ENCODE assay signal across 2 cellular contexts in the genomic region with DNA sequence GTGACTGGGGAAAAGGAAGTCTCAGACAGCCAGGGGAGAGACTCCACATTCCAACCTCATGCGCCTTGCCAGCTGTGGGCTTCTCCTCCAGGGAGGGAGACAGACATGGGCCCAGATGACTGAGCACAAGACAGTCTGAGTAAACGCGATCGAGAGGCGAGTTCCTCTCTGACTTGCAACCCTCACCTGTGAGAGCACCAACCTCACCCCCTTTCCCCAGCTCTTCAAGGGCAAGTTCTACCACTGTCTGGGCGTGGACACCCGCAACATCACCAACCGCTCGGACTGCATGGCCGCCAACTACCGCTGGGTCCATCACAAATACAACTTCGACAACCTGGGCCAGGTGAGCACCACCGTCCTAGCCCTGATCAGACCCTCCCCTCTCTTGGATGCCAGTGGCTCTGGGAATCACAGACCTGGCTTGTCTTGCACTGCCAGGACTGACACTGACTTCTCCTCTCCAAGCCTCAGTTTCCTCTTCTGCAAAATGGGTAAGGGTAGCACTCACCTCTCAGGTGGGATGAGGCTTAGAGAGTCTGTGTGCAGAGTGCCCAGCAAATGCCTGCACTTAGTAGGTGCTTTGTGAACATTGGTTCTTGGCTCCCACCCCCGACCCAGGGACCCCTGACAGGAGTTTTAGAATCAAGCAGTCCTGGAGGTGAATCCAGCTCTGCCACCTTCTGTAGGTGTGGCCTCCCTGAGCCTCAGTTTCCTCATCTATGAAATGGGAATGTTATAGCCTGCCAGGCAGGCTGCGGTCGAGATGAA.
TF ChIP-seq lines count a peak whose summit lies in the region.

No MANE protein-coding gene starts in this region.

TF ChIP-seq in IMR-90, 13 proteins besides CTCF, POLR2A, EP300 and RAD21:
- TF ChIP-seq, protein P1, sequence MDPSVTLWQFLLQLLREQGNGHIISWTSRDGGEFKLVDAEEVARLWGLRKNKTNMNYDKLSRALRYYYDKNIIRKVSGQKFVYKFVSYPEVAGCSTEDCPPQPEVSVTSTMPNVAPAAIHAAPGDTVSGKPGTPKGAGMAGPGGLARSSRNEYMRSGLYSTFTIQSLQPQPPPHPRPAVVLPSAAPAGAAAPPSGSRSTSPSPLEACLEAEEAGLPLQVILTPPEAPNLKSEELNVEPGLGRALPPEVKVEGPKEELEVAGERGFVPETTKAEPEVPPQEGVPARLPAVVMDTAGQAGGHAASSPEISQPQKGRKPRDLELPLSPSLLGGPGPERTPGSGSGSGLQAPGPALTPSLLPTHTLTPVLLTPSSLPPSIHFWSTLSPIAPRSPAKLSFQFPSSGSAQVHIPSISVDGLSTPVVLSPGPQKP (IDR thresholded peaks at IDR 0.05; ENCODE audit: borderline replicate concordance, low read depth, low read length), result no peak
- no peak for TF ChIP-seq MAFK (IDR thresholded peaks at IDR 0.05; ENCODE audit: low read depth, low read length)
- no peak for TF ChIP-seq NFE2L2 (IDR thresholded peaks at IDR 0.05; ENCODE audit: low read depth, low read length)
- TF ChIP-seq BHLHE40 (IDR thresholded peaks at IDR 0.05; ENCODE audit: low read depth, low read length), result no peak
- TF ChIP-seq CEBPB (IDR thresholded peaks at IDR 0.05; ENCODE audit: low read depth, low read length), result no peak
- no peak for TF ChIP-seq MXI1 (IDR thresholded peaks at IDR 0.05; ENCODE audit: borderline replicate concordance, low read depth, low read length)
- TF ChIP-seq FOS (IDR thresholded peaks at IDR 0.05; ENCODE audit: low read depth, low read length), result no peak
- TF ChIP-seq CHD1 (IDR thresholded peaks at IDR 0.05; ENCODE audit: low read depth, low read length), result no peak
- TF ChIP-seq SMC3 (IDR thresholded peaks at IDR 0.05; ENCODE audit: low read depth, low read length), result no peak
- TF ChIP-seq MAZ (IDR thresholded peaks at IDR 0.05; ENCODE audit: borderline replicate concordance, low read depth, low read length), result no peak
- TF ChIP-seq, protein P2, sequence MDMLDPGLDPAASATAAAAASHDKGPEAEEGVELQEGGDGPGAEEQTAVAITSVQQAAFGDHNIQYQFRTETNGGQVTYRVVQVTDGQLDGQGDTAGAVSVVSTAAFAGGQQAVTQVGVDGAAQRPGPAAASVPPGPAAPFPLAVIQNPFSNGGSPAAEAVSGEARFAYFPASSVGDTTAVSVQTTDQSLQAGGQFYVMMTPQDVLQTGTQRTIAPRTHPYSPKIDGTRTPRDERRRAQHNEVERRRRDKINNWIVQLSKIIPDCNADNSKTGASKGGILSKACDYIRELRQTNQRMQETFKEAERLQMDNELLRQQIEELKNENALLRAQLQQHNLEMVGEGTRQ (IDR thresholded peaks at IDR 0.05; ENCODE audit: low read depth, low read length), result no peak
- TF ChIP-seq RFX5 (IDR thresholded peaks at IDR 0.05; ENCODE audit: low read depth, low read length), result no peak
- no peak for TF ChIP-seq RCOR1 (IDR thresholded peaks at IDR 0.05; ENCODE audit: insufficient replicate concordance, low read length)

TF ChIP-seq in H1, 55 proteins besides CTCF, POLR2A, EP300 and RAD21:
- TF ChIP-seq GTF2F1 (IDR thresholded peaks at IDR 0.05; ENCODE audit: borderline replicate concordance, low read depth, low read length) (no peak), HDAC6 (IDR thresholded peaks at IDR 0.05; ENCODE audit: low read depth, low read length) (no peak), SIX5 (IDR thresholded peaks at IDR 0.05; ENCODE audit: low read depth, low read length) (no peak), TAF1 (IDR thresholded peaks at IDR 0.05; ENCODE audit: low read depth, low read length) (no peak), TAF7 (optimal IDR thresholded peaks at IDR 0.05; ENCODE audit: borderline replicate concordance, low read depth, low read length) (no peak), CHD2 (IDR thresholded peaks at IDR 0.05; ENCODE audit: low read length) (no peak), SIRT6 (IDR thresholded peaks at IDR 0.05; ENCODE audit: low read length) (no peak), TEAD4 (IDR thresholded peaks at IDR 0.05; ENCODE audit: low read depth, low read length) (no peak), GABPA (IDR thresholded peaks at IDR 0.05; ENCODE audit: borderline replicate concordance, insufficient read depth, low read length) (no peak), RBBP5 (IDR thresholded peaks at IDR 0.05; ENCODE audit: borderline replicate concordance, low read depth, low read length) (no peak), JUN (IDR thresholded peaks at IDR 0.05; ENCODE audit: low read depth, low read length) (no peak), KDM1A (IDR thresholded peaks at IDR 0.05; ENCODE audit: borderline replicate concordance, low read length) (no peak), POU5F1 (IDR thresholded peaks at IDR 0.05; ENCODE audit: low read depth, low read length) (no peak), TBP (IDR thresholded peaks at IDR 0.05; ENCODE audit: low read depth, low read length) (no peak), CBX8 (IDR thresholded peaks at IDR 0.05; ENCODE audit: borderline replicate concordance, low read depth, low read length) (no peak), SP1 (IDR thresholded peaks at IDR 0.05; ENCODE audit: low read depth, low read length) (no peak), JUND (IDR thresholded peaks at IDR 0.05; ENCODE audit: low read length) (no peak)
- TF ChIP-seq, protein P3, sequence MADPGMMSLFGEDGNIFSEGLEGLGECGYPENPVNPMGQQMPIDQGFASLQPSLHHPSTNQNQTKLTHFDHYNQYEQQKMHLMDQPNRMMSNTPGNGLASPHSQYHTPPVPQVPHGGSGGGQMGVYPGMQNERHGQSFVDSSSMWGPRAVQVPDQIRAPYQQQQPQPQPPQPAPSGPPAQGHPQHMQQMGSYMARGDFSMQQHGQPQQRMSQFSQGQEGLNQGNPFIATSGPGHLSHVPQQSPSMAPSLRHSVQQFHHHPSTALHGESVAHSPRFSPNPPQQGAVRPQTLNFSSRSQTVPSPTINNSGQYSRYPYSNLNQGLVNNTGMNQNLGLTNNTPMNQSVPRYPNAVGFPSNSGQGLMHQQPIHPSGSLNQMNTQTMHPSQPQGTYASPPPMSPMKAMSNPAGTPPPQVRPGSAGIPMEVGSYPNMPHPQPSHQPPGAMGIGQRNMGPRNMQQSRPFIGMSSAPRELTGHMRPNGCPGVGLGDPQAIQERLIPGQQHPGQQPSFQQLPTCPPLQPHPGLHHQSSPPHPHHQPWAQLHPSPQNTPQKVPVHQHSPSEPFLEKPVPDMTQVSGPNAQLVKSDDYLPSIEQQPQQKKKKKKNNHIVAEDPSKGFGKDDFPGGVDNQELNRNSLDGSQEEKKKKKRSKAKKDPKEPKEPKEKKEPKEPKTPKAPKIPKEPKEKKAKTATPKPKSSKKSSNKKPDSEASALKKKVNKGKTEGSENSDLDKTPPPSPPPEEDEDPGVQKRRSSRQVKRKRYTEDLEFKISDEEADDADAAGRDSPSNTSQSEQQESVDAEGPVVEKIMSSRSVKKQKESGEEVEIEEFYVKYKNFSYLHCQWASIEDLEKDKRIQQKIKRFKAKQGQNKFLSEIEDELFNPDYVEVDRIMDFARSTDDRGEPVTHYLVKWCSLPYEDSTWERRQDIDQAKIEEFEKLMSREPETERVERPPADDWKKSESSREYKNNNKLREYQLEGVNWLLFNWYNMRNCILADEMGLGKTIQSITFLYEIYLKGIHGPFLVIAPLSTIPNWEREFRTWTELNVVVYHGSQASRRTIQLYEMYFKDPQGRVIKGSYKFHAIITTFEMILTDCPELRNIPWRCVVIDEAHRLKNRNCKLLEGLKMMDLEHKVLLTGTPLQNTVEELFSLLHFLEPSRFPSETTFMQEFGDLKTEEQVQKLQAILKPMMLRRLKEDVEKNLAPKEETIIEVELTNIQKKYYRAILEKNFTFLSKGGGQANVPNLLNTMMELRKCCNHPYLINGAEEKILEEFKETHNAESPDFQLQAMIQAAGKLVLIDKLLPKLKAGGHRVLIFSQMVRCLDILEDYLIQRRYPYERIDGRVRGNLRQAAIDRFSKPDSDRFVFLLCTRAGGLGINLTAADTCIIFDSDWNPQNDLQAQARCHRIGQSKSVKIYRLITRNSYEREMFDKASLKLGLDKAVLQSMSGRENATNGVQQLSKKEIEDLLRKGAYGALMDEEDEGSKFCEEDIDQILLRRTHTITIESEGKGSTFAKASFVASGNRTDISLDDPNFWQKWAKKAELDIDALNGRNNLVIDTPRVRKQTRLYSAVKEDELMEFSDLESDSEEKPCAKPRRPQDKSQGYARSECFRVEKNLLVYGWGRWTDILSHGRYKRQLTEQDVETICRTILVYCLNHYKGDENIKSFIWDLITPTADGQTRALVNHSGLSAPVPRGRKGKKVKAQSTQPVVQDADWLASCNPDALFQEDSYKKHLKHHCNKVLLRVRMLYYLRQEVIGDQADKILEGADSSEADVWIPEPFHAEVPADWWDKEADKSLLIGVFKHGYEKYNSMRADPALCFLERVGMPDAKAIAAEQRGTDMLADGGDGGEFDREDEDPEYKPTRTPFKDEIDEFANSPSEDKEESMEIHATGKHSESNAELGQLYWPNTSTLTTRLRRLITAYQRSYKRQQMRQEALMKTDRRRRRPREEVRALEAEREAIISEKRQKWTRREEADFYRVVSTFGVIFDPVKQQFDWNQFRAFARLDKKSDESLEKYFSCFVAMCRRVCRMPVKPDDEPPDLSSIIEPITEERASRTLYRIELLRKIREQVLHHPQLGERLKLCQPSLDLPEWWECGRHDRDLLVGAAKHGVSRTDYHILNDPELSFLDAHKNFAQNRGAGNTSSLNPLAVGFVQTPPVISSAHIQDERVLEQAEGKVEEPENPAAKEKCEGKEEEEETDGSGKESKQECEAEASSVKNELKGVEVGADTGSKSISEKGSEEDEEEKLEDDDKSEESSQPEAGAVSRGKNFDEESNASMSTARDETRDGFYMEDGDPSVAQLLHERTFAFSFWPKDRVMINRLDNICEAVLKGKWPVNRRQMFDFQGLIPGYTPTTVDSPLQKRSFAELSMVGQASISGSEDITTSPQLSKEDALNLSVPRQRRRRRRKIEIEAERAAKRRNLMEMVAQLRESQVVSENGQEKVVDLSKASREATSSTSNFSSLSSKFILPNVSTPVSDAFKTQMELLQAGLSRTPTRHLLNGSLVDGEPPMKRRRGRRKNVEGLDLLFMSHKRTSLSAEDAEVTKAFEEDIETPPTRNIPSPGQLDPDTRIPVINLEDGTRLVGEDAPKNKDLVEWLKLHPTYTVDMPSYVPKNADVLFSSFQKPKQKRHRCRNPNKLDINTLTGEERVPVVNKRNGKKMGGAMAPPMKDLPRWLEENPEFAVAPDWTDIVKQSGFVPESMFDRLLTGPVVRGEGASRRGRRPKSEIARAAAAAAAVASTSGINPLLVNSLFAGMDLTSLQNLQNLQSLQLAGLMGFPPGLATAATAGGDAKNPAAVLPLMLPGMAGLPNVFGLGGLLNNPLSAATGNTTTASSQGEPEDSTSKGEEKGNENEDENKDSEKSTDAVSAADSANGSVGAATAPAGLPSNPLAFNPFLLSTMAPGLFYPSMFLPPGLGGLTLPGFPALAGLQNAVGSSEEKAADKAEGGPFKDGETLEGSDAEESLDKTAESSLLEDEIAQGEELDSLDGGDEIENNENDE (IDR thresholded peaks at IDR 0.05; ENCODE audit: insufficient replicate concordance, low read length), result no peak
- TF ChIP-seq, protein P4, sequence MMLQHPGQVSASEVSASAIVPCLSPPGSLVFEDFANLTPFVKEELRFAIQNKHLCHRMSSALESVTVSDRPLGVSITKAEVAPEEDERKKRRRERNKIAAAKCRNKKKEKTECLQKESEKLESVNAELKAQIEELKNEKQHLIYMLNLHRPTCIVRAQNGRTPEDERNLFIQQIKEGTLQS (IDR thresholded peaks at IDR 0.05; ENCODE audit: insufficient read depth, low read depth, low read length), result no peak
- TF ChIP-seq, protein P2 (IDR thresholded peaks at IDR 0.05; ENCODE audit: low read length), result no peak
